ENCODE assay signal across 10 cellular contexts in genomic region chr12:51763743-51764142, GRCh38.
"Had no signal": no experiment of that assay in that cellular context is flagged by ENCODE, and none has a peak within 500 bp of the region (broad histone marks: within the 10 kb centered on the region; RNA-seq: fewer than 3 reads in every experiment).

No MANE protein-coding gene starts in this region.

- FAIRE-seq: K562 had no signal

- H2AFZ ChIP-seq: GM23248 had no signal

- DNase-seq: GM23248, GOT3, H7, HFFc6, IMR-90, KG1 had no signal

- H3K9me3 ChIP-seq: HAP-1 had no signal

- H3K4me3 ChIP-seq: GM23248, HAP-1, K562 had no signal

- H3K36me3 ChIP-seq: HAP-1 had no signal

- ATAC-seq: HCT116, K562 had no signal

- H3K4me1 ChIP-seq: HAP-1 had no signal

- H3K9ac ChIP-seq: GM23248 had no signal

- H3K27ac ChIP-seq: GM23248, HL-60 had no signal
